ENCODE assay signal across 1 cellular context in the genomic region with DNA sequence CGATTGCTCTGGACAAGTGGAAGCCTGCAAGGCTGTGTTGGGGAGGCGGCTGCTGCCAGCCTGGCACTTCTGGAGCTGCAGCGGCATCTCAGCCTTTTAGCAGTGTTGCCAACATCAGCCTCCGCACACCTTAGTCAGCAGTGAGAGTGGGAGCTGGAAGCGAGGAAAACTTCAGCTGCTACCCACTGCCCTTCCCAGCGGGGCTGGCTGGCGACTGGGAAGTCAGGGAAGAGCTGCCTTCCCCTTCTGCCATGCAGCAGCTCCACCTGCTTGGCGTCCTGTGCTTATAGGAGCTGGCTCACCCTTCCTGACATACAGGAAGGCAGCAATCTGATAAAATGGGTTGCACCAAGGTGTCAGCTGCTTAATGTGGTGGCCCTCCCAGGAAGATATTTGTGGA.
TF ChIP-seq lines count a peak whose summit lies in the region.

No MANE protein-coding gene starts in this region.

TF ChIP-seq in GM23338, 12 proteins besides CTCF, POLR2A, EP300 and RAD21 (continued from another document):
- TF ChIP-seq, protein P1, sequence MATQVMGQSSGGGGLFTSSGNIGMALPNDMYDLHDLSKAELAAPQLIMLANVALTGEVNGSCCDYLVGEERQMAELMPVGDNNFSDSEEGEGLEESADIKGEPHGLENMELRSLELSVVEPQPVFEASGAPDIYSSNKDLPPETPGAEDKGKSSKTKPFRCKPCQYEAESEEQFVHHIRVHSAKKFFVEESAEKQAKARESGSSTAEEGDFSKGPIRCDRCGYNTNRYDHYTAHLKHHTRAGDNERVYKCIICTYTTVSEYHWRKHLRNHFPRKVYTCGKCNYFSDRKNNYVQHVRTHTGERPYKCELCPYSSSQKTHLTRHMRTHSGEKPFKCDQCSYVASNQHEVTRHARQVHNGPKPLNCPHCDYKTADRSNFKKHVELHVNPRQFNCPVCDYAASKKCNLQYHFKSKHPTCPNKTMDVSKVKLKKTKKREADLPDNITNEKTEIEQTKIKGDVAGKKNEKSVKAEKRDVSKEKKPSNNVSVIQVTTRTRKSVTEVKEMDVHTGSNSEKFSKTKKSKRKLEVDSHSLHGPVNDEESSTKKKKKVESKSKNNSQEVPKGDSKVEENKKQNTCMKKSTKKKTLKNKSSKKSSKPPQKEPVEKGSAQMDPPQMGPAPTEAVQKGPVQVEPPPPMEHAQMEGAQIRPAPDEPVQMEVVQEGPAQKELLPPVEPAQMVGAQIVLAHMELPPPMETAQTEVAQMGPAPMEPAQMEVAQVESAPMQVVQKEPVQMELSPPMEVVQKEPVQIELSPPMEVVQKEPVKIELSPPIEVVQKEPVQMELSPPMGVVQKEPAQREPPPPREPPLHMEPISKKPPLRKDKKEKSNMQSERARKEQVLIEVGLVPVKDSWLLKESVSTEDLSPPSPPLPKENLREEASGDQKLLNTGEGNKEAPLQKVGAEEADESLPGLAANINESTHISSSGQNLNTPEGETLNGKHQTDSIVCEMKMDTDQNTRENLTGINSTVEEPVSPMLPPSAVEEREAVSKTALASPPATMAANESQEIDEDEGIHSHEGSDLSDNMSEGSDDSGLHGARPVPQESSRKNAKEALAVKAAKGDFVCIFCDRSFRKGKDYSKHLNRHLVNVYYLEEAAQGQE (IDR thresholded peaks at IDR 0.05; ENCODE audit: unreplicated experiment), result no peak
- TF ChIP-seq EZH2phosphoT487 (IDR thresholded peaks at IDR 0.05; ENCODE audit: unreplicated experiment), result no peak
- no peak for TF ChIP-seq NANOG (IDR thresholded peaks at IDR 0.05; ENCODE audit: borderline replicate concordance)
- TF ChIP-seq, protein P2, sequence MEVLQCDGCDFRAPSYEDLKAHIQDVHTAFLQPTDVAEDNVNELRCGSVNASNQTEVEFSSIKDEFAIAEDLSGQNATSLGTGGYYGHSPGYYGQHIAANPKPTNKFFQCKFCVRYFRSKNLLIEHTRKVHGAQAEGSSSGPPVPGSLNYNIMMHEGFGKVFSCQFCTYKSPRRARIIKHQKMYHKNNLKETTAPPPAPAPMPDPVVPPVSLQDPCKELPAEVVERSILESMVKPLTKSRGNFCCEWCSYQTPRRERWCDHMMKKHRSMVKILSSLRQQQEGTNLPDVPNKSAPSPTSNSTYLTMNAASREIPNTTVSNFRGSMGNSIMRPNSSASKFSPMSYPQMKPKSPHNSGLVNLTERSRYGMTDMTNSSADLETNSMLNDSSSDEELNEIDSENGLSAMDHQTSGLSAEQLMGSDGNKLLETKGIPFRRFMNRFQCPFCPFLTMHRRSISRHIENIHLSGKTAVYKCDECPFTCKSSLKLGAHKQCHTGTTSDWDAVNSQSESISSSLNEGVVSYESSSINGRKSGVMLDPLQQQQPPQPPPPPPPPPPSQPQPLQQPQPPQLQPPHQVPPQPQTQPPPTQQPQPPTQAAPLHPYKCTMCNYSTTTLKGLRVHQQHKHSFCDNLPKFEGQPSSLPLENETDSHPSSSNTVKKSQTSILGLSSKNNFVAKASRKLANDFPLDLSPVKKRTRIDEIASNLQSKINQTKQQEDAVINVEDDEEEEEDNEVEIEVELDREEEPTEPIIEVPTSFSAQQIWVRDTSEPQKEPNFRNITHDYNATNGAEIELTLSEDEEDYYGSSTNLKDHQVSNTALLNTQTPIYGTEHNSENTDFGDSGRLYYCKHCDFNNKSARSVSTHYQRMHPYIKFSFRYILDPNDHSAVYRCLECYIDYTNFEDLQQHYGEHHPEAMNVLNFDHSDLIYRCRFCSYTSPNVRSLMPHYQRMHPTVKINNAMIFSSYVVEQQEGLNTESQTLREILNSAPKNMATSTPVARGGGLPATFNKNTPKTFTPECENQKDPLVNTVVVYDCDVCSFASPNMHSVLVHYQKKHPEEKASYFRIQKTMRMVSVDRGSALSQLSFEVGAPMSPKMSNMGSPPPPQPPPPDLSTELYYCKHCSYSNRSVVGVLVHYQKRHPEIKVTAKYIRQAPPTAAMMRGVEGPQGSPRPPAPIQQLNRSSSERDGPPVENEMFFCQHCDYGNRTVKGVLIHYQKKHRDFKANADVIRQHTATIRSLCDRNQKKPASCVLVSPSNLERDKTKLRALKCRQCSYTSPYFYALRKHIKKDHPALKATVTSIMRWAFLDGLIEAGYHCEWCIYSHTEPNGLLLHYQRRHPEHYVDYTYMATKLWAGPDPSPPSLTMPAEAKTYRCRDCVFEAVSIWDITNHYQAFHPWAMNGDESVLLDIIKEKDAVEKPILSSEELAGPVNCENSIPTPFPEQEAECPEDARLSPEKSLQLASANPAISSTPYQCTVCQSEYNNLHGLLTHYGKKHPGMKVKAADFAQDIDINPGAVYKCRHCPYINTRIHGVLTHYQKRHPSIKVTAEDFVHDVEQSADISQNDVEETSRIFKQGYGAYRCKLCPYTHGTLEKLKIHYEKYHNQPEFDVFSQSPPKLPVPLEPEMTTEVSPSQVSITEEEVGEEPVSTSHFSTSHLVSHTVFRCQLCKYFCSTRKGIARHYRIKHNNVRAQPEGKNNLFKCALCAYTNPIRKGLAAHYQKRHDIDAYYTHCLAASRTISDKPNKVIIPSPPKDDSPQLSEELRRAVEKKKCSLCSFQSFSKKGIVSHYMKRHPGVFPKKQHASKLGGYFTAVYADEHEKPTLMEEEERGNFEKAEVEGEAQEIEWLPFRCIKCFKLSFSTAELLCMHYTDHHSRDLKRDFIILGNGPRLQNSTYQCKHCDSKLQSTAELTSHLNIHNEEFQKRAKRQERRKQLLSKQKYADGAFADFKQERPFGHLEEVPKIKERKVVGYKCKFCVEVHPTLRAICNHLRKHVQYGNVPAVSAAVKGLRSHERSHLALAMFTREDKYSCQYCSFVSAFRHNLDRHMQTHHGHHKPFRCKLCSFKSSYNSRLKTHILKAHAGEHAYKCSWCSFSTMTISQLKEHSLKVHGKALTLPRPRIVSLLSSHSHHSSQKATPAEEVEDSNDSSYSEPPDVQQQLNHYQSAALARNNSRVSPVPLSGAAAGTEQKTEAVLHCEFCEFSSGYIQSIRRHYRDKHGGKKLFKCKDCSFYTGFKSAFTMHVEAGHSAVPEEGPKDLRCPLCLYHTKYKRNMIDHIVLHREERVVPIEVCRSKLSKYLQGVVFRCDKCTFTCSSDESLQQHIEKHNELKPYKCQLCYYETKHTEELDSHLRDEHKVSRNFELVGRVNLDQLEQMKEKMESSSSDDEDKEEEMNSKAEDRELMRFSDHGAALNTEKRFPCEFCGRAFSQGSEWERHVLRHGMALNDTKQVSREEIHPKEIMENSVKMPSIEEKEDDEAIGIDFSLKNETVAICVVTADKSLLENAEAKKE (CRISPR knock-in tag; IDR thresholded peaks at IDR 0.05), result no peak
